In genomic region chr5:76663573-76663972, GRCh38 we compare ENCODE assay signal across 19 cellular contexts. TPM values are rescaled to one million over a fixed set of nuclear protein-coding genes. Genes with fewer than 3 reads are reported as not detected.
DNase-seq lines count a peak whose midpoint lies in the region; ATAC-seq, FAIRE-seq and TF ChIP-seq lines count a peak whose summit lies in the region.
"Had no signal": no experiment of that assay in that cellular context is flagged by ENCODE, and none has a peak within 500 bp of the region (broad histone marks: within the 10 kb centered on the region; RNA-seq: fewer than 3 reads in every experiment).

No MANE protein-coding gene starts in this region.

- no peaks in the 10 kb centered on the region for H3K79me1 ChIP-seq in mesendoderm (ENCODE audit: low read length)

- H3K4me1 ChIP-seq in mesendoderm (ENCODE audit: control insufficient read depth, low read depth, low read length) (peaks cover 10% of the 10 kb centered on the region), ascending aorta (no peaks in the 10 kb centered on the region)
- H3K4me1 ChIP-seq: BLaER1 treated with 17β-estradiol and CSF1 and Interleukin-3, amounts not matched to agents 10 nM and 100 nM had no signal

- H3K27ac ChIP-seq in mesendoderm (ENCODE audit: low read depth, low read length) = no peak overlapping the region
- H3K27ac ChIP-seq in ascending aorta = no peak overlapping the region
- H3K27ac ChIP-seq: BLaER1 treated with 17β-estradiol and CSF1 and Interleukin-3, amounts not matched to agents 10 nM and 100 nM; SJCRH30 had no signal

- H2BK120ac ChIP-seq in mesendoderm (ENCODE audit: low read depth, low read length) = no peak overlapping the region

- no peaks in the 10 kb centered on the region for H3K79me2 ChIP-seq in mesendoderm (ENCODE audit: control insufficient read depth, insufficient read depth, low read length)

- H3K9ac ChIP-seq in mesendoderm (ENCODE audit: low read length) = no peak overlapping the region
- H3K9ac ChIP-seq: BLaER1 treated with 17β-estradiol and CSF1 and Interleukin-3, amounts not matched to agents 10 nM and 100 nM had no signal

- no peak for TF ChIP-seq CTCF in ascending aorta (IDR thresholded peaks at IDR 0.05)

- H3K4ac ChIP-seq in mesendoderm (ENCODE audit: low read depth, low read length) = no peak overlapping the region

- intact Hi-C loops in ascending aorta (cut with DNase I) = no loop called here

- no peak overlapping the region for H3K4me2 ChIP-seq in mesendoderm (ENCODE audit: low read length)
- H3K4me2 ChIP-seq: BLaER1 treated with 17β-estradiol and CSF1 and Interleukin-3, amounts not matched to agents 10 nM and 100 nM had no signal

- no peak overlapping the region for H3K4me3 ChIP-seq in mesendoderm (ENCODE audit: low read length)
- H3K4me3 ChIP-seq in ascending aorta = no peak overlapping the region
- H3K4me3 ChIP-seq: BLaER1 treated with 17β-estradiol and CSF1 and Interleukin-3, amounts not matched to agents 10 nM and 100 nM; SJCRH30 had no signal

- peak overlapping the region; percentile 28 for H2BK5ac ChIP-seq in mesendoderm (ENCODE audit: low read length)

- no CpG with 5 or more reads among the region's 3 CpGs for WGBS in mesendoderm (ENCODE audit: extremely low coverage, insufficient coverage, low lambda C conversion rate)

- H4K5ac ChIP-seq in mesendoderm (ENCODE audit: low read length) = no peak overlapping the region

- peak; percentile 33 for FAIRE-seq in GM12892 (lab: Jason Lieb, UNC)
- FAIRE-seq: D721Med had no signal

- H2BK15ac ChIP-seq in mesendoderm (replicated peaks; ENCODE audit: low read depth) = no peak overlapping the region

- no peak for TF ChIP-seq POLR2A in GM12892 (IDR thresholded peaks at IDR 0.05; ENCODE audit: low read depth, low read length)

- peak overlapping the region; percentile 42 for H4K8ac ChIP-seq in mesendoderm (ENCODE audit: low read depth, low read length)

- no peaks in the 10 kb centered on the region for H3K36me3 ChIP-seq in mesendoderm (ENCODE audit: control insufficient read depth, insufficient read depth, low read length)
- H3K36me3 ChIP-seq in ascending aorta = no peaks in the 10 kb centered on the region
- H3K36me3 ChIP-seq: SJCRH30 had no signal

- no peaks in the 10 kb centered on the region for H3K27me3 ChIP-seq in mesendoderm (ENCODE audit: insufficient read depth, low read length, poor library complexity)
- H3K27me3 ChIP-seq in ascending aorta = no peaks in the 10 kb centered on the region
- H3K27me3 ChIP-seq: BLaER1 treated with 17β-estradiol and CSF1 and Interleukin-3, amounts not matched to agents 10 nM and 100 nM; SJCRH30 had no signal

- H3K56ac ChIP-seq in mesendoderm (ENCODE audit: low read length) = peak overlapping the region; percentile 65

- H2AK5ac ChIP-seq in mesendoderm (ENCODE audit: low read length) = peak overlapping the region; percentile 33

- H3K23ac ChIP-seq in mesendoderm (ENCODE audit: low read length) = no peak overlapping the region

- no peak for ATAC-seq in GM21717 (IDR thresholded peaks at IDR 0.05; ENCODE audit: unreplicated experiment)
- ATAC-seq: CD8-positive, alpha-beta T cell; HCT116 had no signal

- no peak overlapping the region for H3K18ac ChIP-seq in mesendoderm (ENCODE audit: low read length)

- H3K9me3 ChIP-seq in ascending aorta = no peaks in the 10 kb centered on the region
- H3K9me3 ChIP-seq: BLaER1 treated with 17β-estradiol and CSF1 and Interleukin-3, amounts not matched to agents 10 nM and 100 nM; SJCRH30 had no signal

- DNase-seq in GM12892 (ENCODE audit: insufficient read length) (no peak), M059J (ENCODE audit: low read depth) (peak; percentile 7), dermis blood vessel endothelial cell (peak; percentile 55), mesendoderm (no peak), ascending aorta (ENCODE audit: low spot score in 2 of 2) (no peak)
- DNase-seq in activated CD4-positive, alpha-beta T cell treated with anti-CD3 and anti-CD28 coated beads for 1 hour = no peak
- DNase-seq: CD8-positive, alpha-beta T cell; DMS79 treated with DMSO at 0.1 percent for 48 hours; GOT3; KG1; NCI-H1417; NCI-H1930; NCI-H226; NCI-H524 had no signal

RNA-seq across cellular contexts. Expression of gene F2RL2, which starts 40.4 kb away (rescaled TPM):
- polyA plus RNA-seq in GM12892 (2012; ENCODE audit: missing spikeins) = 0.23 TPM
- 4.9 and 5.2 TPM in 2 replicates for total RNA-seq in M059J (2014; rRNA removed; shearing (Covaris generic))
- under 0.01 and 0.14 TPM in 2 replicates for total RNA-seq in dermis blood vessel endothelial cell
- polyA plus RNA-seq in mesendoderm (2013, experiment 1 of 2) = 1.1 TPM
- polyA plus RNA-seq in mesendoderm (2013, experiment 2 of 2) = 1.1 TPM
- total RNA-seq in ascending aorta = not detected
- total RNA-seq: CD8-positive, alpha-beta T cell had no signal

RNA-seq across cellular contexts. Expression of gene F2R, which starts 52.4 kb away (rescaled TPM):
- polyA plus RNA-seq in GM12892 (2012; ENCODE audit: missing spikeins) = 3.7 TPM
- total RNA-seq in M059J (2014; rRNA removed; shearing (Covaris generic)) = 91.4 and 128 TPM in 2 replicates
- total RNA-seq in dermis blood vessel endothelial cell = 99.4 and 122 TPM in 2 replicates
- 12.9 TPM for polyA plus RNA-seq in mesendoderm (2013, experiment 1 of 2)
- polyA plus RNA-seq in mesendoderm (2013, experiment 2 of 2) = 13.6 TPM
- total RNA-seq in ascending aorta = 131 TPM

Comparison
In these comparisons a context has a peak if more than half of its experiments do, and no peak if none do; other contexts are left out.
1. DNase-seq: peak in M059J (single experiment) and dermis blood vessel endothelial cell (single experiment); none in GM12892 (single experiment), mesendoderm (single experiment), ascending aorta (0 of 2) and activated CD4-positive, alpha-beta T cell treated with anti-CD3 and anti-CD28 coated beads for 1 hour (single experiment).